ENCODE assay signal across 8 cellular contexts in the genomic region with DNA sequence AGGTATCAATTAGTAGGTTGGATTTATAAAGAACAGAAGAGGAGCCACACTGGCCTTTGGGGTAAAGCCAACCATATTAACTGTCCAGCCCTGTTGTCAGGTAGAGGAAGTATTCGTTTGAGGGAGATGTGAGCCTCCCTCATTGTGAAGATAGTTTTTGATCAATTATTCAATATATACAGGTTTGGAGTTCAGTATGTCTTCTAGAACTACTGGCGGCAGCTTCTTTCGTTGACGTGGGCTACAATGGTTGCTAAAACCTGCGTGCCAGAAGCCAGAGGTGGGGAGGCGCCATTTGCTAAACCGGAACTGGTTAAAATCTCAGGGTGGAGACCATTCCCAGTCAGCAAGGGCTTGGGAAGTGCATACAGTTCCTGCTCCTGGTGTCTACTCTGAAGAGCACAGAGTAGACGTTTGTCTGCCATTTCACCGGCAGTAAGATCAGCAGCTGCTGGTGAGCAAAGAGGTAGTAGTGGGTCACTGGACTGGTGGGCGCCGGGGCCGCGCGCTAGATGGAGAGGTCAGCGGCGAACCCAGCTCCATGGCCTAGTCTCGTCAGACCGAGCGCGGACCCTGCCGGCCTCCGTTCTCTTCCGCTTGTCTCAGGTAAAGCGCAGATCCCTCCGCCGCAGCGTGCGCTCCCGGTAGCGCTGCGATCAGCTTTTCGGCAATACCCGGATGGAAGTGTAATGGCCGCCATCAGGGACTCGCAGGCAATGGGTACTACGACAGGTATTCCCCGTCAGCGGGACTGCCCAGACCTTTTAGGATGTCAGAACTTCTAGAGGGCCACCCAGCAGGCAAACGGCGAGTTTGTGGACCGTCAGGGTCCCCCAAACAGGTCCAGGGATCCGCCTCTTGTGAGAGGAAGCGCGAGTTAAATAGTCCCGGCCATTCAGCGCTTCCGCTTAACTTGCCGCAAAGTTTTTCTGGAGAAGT. TPM values are rescaled to one million over a fixed set of nuclear protein-coding genes. Genes with fewer than 3 reads are reported as not detected.
DNase-seq lines count a peak whose midpoint lies in the region; FAIRE-seq and TF ChIP-seq lines count a peak whose summit lies in the region.

A gene with protein sequence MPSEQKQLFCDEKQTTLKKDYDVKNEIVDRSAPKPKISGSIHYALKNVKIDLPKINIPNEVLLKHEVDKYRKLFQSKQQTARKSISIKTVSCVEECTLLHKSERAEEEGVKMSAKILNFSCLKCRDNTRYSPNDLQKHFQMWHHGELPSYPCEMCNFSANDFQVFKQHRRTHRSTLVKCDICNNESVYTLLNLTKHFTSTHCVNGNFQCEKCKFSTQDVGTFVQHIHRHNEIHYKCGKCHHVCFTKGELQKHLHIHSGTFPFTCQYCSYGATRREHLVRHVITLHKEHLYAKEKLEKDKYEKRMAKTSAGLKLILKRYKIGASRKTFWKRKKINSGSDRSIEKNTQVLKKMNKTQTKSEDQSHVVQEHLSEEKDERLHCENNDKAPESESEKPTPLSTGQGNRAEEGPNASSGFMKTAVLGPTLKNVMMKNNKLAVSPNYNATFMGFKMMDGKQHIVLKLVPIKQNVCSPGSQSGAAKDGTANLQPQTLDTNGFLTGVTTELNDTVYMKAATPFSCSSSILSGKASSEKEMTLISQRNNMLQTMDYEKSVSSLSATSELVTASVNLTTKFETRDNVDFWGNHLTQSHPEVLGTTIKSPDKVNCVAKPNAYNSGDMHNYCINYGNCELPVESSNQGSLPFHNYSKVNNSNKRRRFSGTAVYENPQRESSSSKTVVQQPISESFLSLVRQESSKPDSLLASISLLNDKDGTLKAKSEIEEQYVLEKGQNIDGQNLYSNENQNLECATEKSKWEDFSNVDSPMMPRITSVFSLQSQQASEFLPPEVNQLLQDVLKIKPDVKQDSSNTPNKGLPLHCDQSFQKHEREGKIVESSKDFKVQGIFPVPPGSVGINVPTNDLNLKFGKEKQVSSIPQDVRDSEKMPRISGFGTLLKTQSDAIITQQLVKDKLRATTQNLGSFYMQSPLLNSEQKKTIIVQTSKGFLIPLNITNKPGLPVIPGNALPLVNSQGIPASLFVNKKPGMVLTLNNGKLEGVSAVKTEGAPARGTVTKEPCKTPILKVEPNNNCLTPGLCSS (N-terminal part only) (plus strand): TSS at position 911 of the 939 bp plus-strand sequence. CDS start 26,026 bp downstream, outside the sequence.

- peak within 1 kb of the TSS; percentile 47 for H3K56ac ChIP-seq in H9 (ENCODE audit: insufficient read length, low read depth, low read length)

- H3K18ac ChIP-seq in H9 (ENCODE audit: insufficient read length, low read depth, low read length), result peak within 1 kb of the TSS; percentile 99

- peak within 1 kb of the TSS; percentile 95 for H3K9ac ChIP-seq in H9 (ENCODE audit: extremely low read depth, insufficient read length, low read length)

- H3K4me3 ChIP-seq in MG63 (peak within 1 kb of the TSS; percentile 58), SJCRH30 (peak within 1 kb of the TSS; percentile 78), neuron (ENCODE audit: low read length) (peak within 1 kb of the TSS; percentile 84)

- no peak within 1 kb of the TSS for H2BK20ac ChIP-seq in H9 (ENCODE audit: low read depth, low read length, poor library complexity, severe bottlenecking)

- H4K5ac ChIP-seq in H9 (ENCODE audit: insufficient read length, low read depth, low read length), result peak within 1 kb of the TSS; percentile 99

- H3K4me2 ChIP-seq in H9 (ENCODE audit: insufficient read depth, insufficient read length, low read length), result peak within 1 kb of the TSS; percentile 85

- FAIRE-seq in G401.6 (lab: Jason Lieb, UNC), result peak; percentile 57

- H3K4me1 Mint-ChIP-seq in H9, result peaks cover 24 to 28% of the 10 kb centered on the region in 2 experiments

- no CpG with 5 or more reads among the region's 48 CpGs for WGBS in H9 (ENCODE audit: extremely low coverage, insufficient read length, low lambda C conversion rate)

- H3K9me3 ChIP-seq in H9 (ENCODE audit: control insufficient read depth, low read depth, low read length) (no peaks in the 10 kb centered on the region), MG63 (no peaks in the 10 kb centered on the region), SJCRH30 (replicated peaks) (no peaks in the 10 kb centered on the region), neuron (ENCODE audit: low read length) (no peaks in the 10 kb centered on the region)

- H2BK12ac ChIP-seq in H9 (ENCODE audit: insufficient read length, low read depth, low read length), result peak within 1 kb of the TSS; percentile 89

- H3K4me1 ChIP-seq in H9 (ENCODE audit: insufficient read depth, low read length), result no peaks in the 10 kb centered on the region
- H3K4me1 ChIP-seq in SJCRH30, result 0 out of 2 replicates have a peak, but pooled peaks cover 5% of the 10 kb centered on the region
- peaks cover 22% of the 10 kb centered on the region for H3K4me1 ChIP-seq in neuron (ENCODE audit: insufficient read depth, low read length)

- no peaks in the 10 kb centered on the region for H3K9me3 Mint-ChIP-seq in H9

- peaks cover 11% of the 10 kb centered on the region for H3K27me3 Mint-ChIP-seq in H9 (ENCODE audit: low read depth)

- H3K36me3 ChIP-seq in MG63 (no peaks in the 10 kb centered on the region), SJCRH30 (0 out of 2 replicates have a peak, but pooled peaks cover 3% of the 10 kb centered on the region), neuron (ENCODE audit: insufficient read depth, low read length) (peaks cover 17% of the 10 kb centered on the region)

- H3K27ac ChIP-seq in H9 (ENCODE audit: insufficient read length, low read depth, low read length) (peak within 1 kb of the TSS; percentile 93), SJCRH30 (peak within 1 kb of the TSS; percentile 97)

- TF ChIP-seq CTCF in H9 (conservative IDR thresholded peaks at IDR 0.05), result no peak

- H2BK15ac ChIP-seq in H9 (ENCODE audit: low read depth, low read length), result no peak within 1 kb of the TSS

- peak within 1 kb of the TSS; percentile 53 for H2BK120ac ChIP-seq in H9 (ENCODE audit: low read depth, low read length, poor library complexity, severe bottlenecking)

- peak within 1 kb of the TSS; percentile 90 for H4K8ac ChIP-seq in H9 (replicated peaks; ENCODE audit: insufficient read length, low read depth, low read length)

- peaks cover 4% of the 10 kb centered on the region for H3K23me2 ChIP-seq in H9 (ENCODE audit: insufficient read length, low read depth, low read length, poor library complexity, severe bottlenecking)

- no peaks in the 10 kb centered on the region for H3K79me1 ChIP-seq in H9 (ENCODE audit: insufficient read depth, low read depth, low read length, poor library complexity, severe bottlenecking)

- H3T11ph ChIP-seq in H9 (ENCODE audit: low read length), result no peak within 1 kb of the TSS

- H2AFZ ChIP-seq in H9 (ENCODE audit: low read length) (peak within 1 kb of the TSS; percentile 44), neuron (ENCODE audit: low read depth, low read length) (peak within 1 kb of the TSS; percentile 85)

- no peaks in the 10 kb centered on the region; the same call in 1 of the 2 replicates for H3K79me2 ChIP-seq in H9 (ENCODE audit: insufficient read depth, low read length)

- peak within 1 kb of the TSS; percentile 100 for H3K14ac ChIP-seq in H9 (ENCODE audit: insufficient read depth, low read length)

- H3K27me3 ChIP-seq in H9 (ENCODE audit: insufficient read depth, low read length), result no peaks in the 10 kb centered on the region
- no peaks in the 10 kb centered on the region for H3K27me3 ChIP-seq in MG63
- H3K27me3 ChIP-seq in SJCRH30, result no peaks in the 10 kb centered on the region
- H3K27me3 ChIP-seq in neuron (ENCODE audit: insufficient read depth, low read length), result no peaks in the 10 kb centered on the region

- H3K27ac Mint-ChIP-seq in H9, result peak within 1 kb of the TSS; percentile 100

- no peak within 1 kb of the TSS for H2AK5ac ChIP-seq in H9 (ENCODE audit: insufficient read length, low read length)

- no peak within 1 kb of the TSS for H3K4ac ChIP-seq in H9 (ENCODE audit: low read depth, low read length)

- H3K23ac ChIP-seq in H9 (ENCODE audit: insufficient read length, low read depth, low read length), result no peak within 1 kb of the TSS

- H2BK5ac ChIP-seq in H9 (ENCODE audit: insufficient read length, low read length), result peak within 1 kb of the TSS; percentile 93

- no peaks in the 10 kb centered on the region for H4K20me1 ChIP-seq in H9 (ENCODE audit: control insufficient read depth, insufficient read depth, insufficient read length)

- H4K91ac ChIP-seq in H9 (ENCODE audit: insufficient read length, low read depth, low read length), result peak within 1 kb of the TSS; percentile 16

- H3K36me3 Mint-ChIP-seq in H9 (ENCODE audit: insufficient read depth in 1 of 3, low read depth in 3 of 3), result peaks cover 4 to 28% (median 22%) of the 10 kb centered on the region in 3 experiments; a peak in 6 of 7 replicates

- H3K4me3 Mint-ChIP-seq in H9, result peak within 1 kb of the TSS; percentile 96

- DNase-seq in H9 (peak; percentile 96), MG63 (peak; percentile 85), SJCRH30 (peak; percentile 91 to 92), foreskin melanocyte (peak; percentile 96), stromal cell of bone marrow (ENCODE audit: low read depth) (peak; percentile 90)
- DNase-seq in activated gamma-delta T cell treated with anti-CD3 and anti-CD28 coated beads, Interleukin-2, amount 50 U/mL, for 16 hours (ENCODE audit: low read depth), result peak; percentile 77

RNA-seq across cellular contexts. Expression of the gene that starts here (rescaled TPM):
- 31.0 and 36.2 TPM in 2 replicates for total RNA-seq in H9 (2021)
- total RNA-seq in MG63 (2014; rRNA removed; shearing (Covaris generic); ENCODE audit: low replicate concordance), result 1.4 and 2.0 TPM in 2 replicates
- total RNA-seq in SJCRH30 (2014; rRNA removed; shearing (Covaris generic)), result 19.0 and 24.9 TPM in 2 replicates

Comparison
In these comparisons a context has a peak if more than half of its experiments do, and no peak if none do; other contexts are left out.
1. Peak in every context shown above with its lines: DNase-seq, H3K4me3 ChIP-seq and H3K27ac ChIP-seq.